Comparison of ENCODE assay signal across 10 cellular contexts in genomic region chr21:45153358-45154318, GRCh38.
A peak's percentile ranks its signal among the peaks of the same experiment; 100 is the strongest.
DNase-seq lines count a peak whose midpoint lies in the region; ATAC-seq and TF ChIP-seq lines count a peak whose summit lies in the region.
"Had no signal": no experiment of that assay in that cellular context is flagged by ENCODE, and none has a peak within 500 bp of the region (broad histone marks: within the 10 kb centered on the region; RNA-seq: fewer than 3 reads in every experiment).

No MANE protein-coding gene starts in this region.

- H3K27me3 Mint-ChIP-seq in CD8-positive, alpha-beta T cell (ENCODE audit: low read depth), result no peaks in the 10 kb centered on the region
- no peaks in the 10 kb centered on the region for H3K27me3 Mint-ChIP-seq in naive thymus-derived CD4-positive, alpha-beta T cell

- no peak for TF ChIP-seq CTCF in CD8-positive, alpha-beta T cell (IDR thresholded peaks at IDR 0.05)

- H3K9me3 ChIP-seq in CD8-positive, alpha-beta T cell (ENCODE audit: low read length), result no peaks in the 10 kb centered on the region
- H3K9me3 ChIP-seq in naive thymus-derived CD4-positive, alpha-beta T cell (ENCODE audit: control insufficient read depth in 2 of 3, low read length in 3 of 3), result no peaks in the 10 kb centered on the region

- H3K9me3 Mint-ChIP-seq in CD8-positive, alpha-beta T cell, result no peaks in the 10 kb centered on the region
- H3K9me3 Mint-ChIP-seq in naive thymus-derived CD4-positive, alpha-beta T cell, result peaks cover 0 to 13% (median 0%) of the 10 kb centered on the region in 11 donors

- H3K4me1 ChIP-seq in CD8-positive, alpha-beta T cell (ENCODE audit: insufficient read depth, low read length), result peaks cover 39% of the 10 kb centered on the region
- peaks cover 16 to 30% of the 10 kb centered on the region in 2 donors for H3K4me1 ChIP-seq in naive thymus-derived CD4-positive, alpha-beta T cell (ENCODE audit: control insufficient read depth in 2 of 2, insufficient read depth in 2 of 2, low read length in 2 of 2)

- H3K27me3 ChIP-seq in CD8-positive, alpha-beta T cell (ENCODE audit: insufficient read depth, low read length), result no peaks in the 10 kb centered on the region
- no peaks in the 10 kb centered on the region for H3K27me3 ChIP-seq in naive thymus-derived CD4-positive, alpha-beta T cell (ENCODE audit: control insufficient read depth in 2 of 2, insufficient read depth in 2 of 2, low read length in 2 of 2)

- H3K27ac ChIP-seq in CD8-positive, alpha-beta T cell (ENCODE audit: low read depth, low read length), result no peak overlapping the region
- no peak overlapping the region for H3K27ac ChIP-seq in naive thymus-derived CD4-positive, alpha-beta T cell (ENCODE audit: low read depth, low read length)

- CTCF ChIA-PET in CD8-positive, alpha-beta T cell (lab: Charles Lee), result interaction anchor here (0.8 to 9.9 kb wide), 8 partner anchors 8 to 286 kb away, joined by 3 to 93 read pairs (median 4); no protein-coding TSS in a partner anchor
- CTCF ChIA-PET in naive thymus-derived CD4-positive, alpha-beta T cell (lab: Charles Lee), result interaction anchor here (0.7 to 1.5 kb wide), 6 partner anchors 13 to 724 kb away, joined by 3 to 6 read pairs (median 4); no protein-coding TSS in a partner anchor

- peak overlapping the region; percentile 73 for H3K27ac Mint-ChIP-seq in CD8-positive, alpha-beta T cell
- peak overlapping the region; percentile 62 to 86 (median 82) for H3K27ac Mint-ChIP-seq in naive thymus-derived CD4-positive, alpha-beta T cell

- intact Hi-C loops in CD8-positive, alpha-beta T cell (cut with DNase I, micrococcal nuclease), result loop anchor here (5.0 to 10.0 kb wide), 3 partner anchors 61 to 139 kb away; no protein-coding TSS in a partner anchor
- intact Hi-C loops in naive thymus-derived CD4-positive, alpha-beta T cell (cut with micrococcal nuclease), result loop anchor here in 1 of 2 donors (2.0 to 10.0 kb wide), 2 partner anchors 101 to 135 kb away; no protein-coding TSS in a partner anchor

- ATAC-seq in CD8-positive, alpha-beta T cell, result no peak
- ATAC-seq in naive thymus-derived CD4-positive, alpha-beta T cell, result no peak

- peak in 1 of 7 experiments; percentile 43 for DNase-seq in CD8-positive, alpha-beta T cell
- DNase-seq in LHCN-M2 (ENCODE audit: low read depth), result peak; percentile 49
- peak; percentile 42 for DNase-seq in astrocyte of the hippocampus (ENCODE audit: low read depth, low spot score)
- DNase-seq in naive thymus-derived CD4-positive, alpha-beta T cell, result no peak
- DNase-seq in NCI-H187 treated with DMSO at 0.1 percent for 48 hours (lab: John Stamatoyannopoulos, UW), result no peak
- no peak for DNase-seq in NCI-H69 (lab: John Stamatoyannopoulos, UW)
- DNase-seq in stimulated activated CD4-positive, alpha-beta T cell treated with anti-CD3 and anti-CD28 coated beads, Interleukin-2, amount 100 ng/mL, for 24 hours, result no peak
- DNase-seq in RPMI8226, result no peak
- DNase-seq: NCI-H1048 had no signal

- H3K36me3 ChIP-seq in CD8-positive, alpha-beta T cell (ENCODE audit: insufficient read depth, low read length), result no peaks in the 10 kb centered on the region
- H3K36me3 ChIP-seq in naive thymus-derived CD4-positive, alpha-beta T cell (ENCODE audit: control insufficient read depth in 2 of 3, insufficient read depth in 3 of 3, low read length in 3 of 3), result no peaks in the 10 kb centered on the region

- H3K4me3 Mint-ChIP-seq in CD8-positive, alpha-beta T cell, result peak overlapping the region; percentile 53
- peak overlapping the region in 7 of 10 donors; percentile 25 to 81 (median 42) for H3K4me3 Mint-ChIP-seq in naive thymus-derived CD4-positive, alpha-beta T cell
- H3K4me3 Mint-ChIP-seq: neural crest cell had no signal

- H3K36me3 Mint-ChIP-seq in CD8-positive, alpha-beta T cell, result peaks cover 3% of the 10 kb centered on the region
- peaks cover 0 to 19% (median 2%) of the 10 kb centered on the region in 5 donors for H3K36me3 Mint-ChIP-seq in naive thymus-derived CD4-positive, alpha-beta T cell

- POLR2A ChIA-PET in CD8-positive, alpha-beta T cell (lab: Charles Lee), result no interaction called here
- POLR2A ChIA-PET in naive thymus-derived CD4-positive, alpha-beta T cell (lab: Charles Lee), result interaction anchor here (0.8 to 1.4 kb wide), 2 partner anchors 209 to 214 kb away, joined by 4 to 5 read pairs; partner anchors contain the start of gene SLX9

- H3K4me3 ChIP-seq in CD8-positive, alpha-beta T cell (ENCODE audit: low read depth, low read length), result no peak overlapping the region
- no peak overlapping the region for H3K4me3 ChIP-seq in naive thymus-derived CD4-positive, alpha-beta T cell (ENCODE audit: low read length)

- peaks cover 35% of the 10 kb centered on the region for H3K4me1 Mint-ChIP-seq in CD8-positive, alpha-beta T cell (ENCODE audit: low read depth)
- peaks cover 23 to 55% (median 43%) of the 10 kb centered on the region in 7 donors for H3K4me1 Mint-ChIP-seq in naive thymus-derived CD4-positive, alpha-beta T cell

Comparison
In these comparisons a context has a peak if more than half of its experiments do, and no peak if none do; other contexts are left out.
1. DNase-seq: peak in LHCN-M2 (single experiment) and astrocyte of the hippocampus (single experiment); none in naive thymus-derived CD4-positive, alpha-beta T cell (0 of 9), NCI-H187 treated with DMSO at 0.1 percent for 48 hours (single experiment), NCI-H69 (single experiment), stimulated activated CD4-positive, alpha-beta T cell treated with anti-CD3 and anti-CD28 coated beads, Interleukin-2, amount 100 ng/mL, for 24 hours (0 of 2) and RPMI8226 (single experiment).